18 cellular contexts compared by ENCODE assay signal in the genomic region with DNA sequence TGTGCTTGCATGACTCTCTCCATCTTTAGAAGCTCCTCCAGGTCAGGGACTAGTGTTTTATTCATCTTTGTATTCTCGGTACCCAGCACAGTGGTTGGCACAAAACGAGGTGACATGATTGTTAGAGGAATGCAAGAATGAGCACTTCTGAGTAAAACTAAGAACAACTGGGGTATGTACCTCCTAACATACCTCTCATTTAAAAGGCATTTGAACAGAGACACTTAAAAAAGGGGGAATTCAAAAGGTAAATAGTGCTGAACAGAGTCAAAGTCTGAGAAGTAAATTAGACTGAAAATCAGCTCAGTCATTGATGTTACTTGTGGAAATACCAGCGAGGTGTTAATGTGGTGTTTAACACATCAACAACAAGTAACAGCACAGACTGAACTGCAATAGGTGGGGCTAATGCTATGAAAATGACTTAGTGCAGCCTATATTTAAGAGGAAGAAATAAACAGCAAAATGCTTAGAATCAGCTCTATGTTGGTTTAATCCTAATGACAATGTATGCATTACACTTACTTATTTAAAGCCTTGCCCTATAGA.
A peak's percentile ranks its signal among the peaks of the same experiment; 100 is the strongest.
DNase-seq lines count a peak whose midpoint lies in the region; ATAC-seq, FAIRE-seq and TF ChIP-seq lines count a peak whose summit lies in the region.
"Had no signal": no experiment of that assay in that cellular context is flagged by ENCODE, and none has a peak within 500 bp of the region (broad histone marks: within the 10 kb centered on the region; RNA-seq: fewer than 3 reads in every experiment).

No MANE protein-coding gene starts in this region.

- peaks cover 39% of the 10 kb centered on the region; the same call in 1 of the 2 replicates for H3F3A ChIP-seq in GM23248 (ENCODE audit: insufficient read depth)

- no peak for TF ChIP-seq RAD21 in GM12878 (IDR thresholded peaks at IDR 0.05; ENCODE audit: insufficient read depth, low read depth, low read length)

- BruUV-seq in GM12878 (replicated peaks; lab: Mats Ljungman, UMichigan) = no TSS peak

- POLR2A ChIA-PET in GM12878 (lab: Charles Lee) = interaction anchor here (0.5 to 0.7 kb wide), 3 partner anchors 16 to 36 kb away, joined by 3 read pairs; no protein-coding TSS in a partner anchor

- RAD21 ChIA-PET in GM12878 (lab: Charles Lee; ENCODE audit: unreplicated experiment) = interaction anchor here (0.7 to 1.8 kb wide), 8 partner anchors 10 to 217 kb away, joined by 3 to 12 read pairs (median 6); no protein-coding TSS in a partner anchor

- ATAC-seq in HG02610 (IDR thresholded peaks at IDR 0.05; ENCODE audit: unreplicated experiment) (peak; percentile 49), GM12878 (peak; percentile 82), left lung (peak; percentile 31), HG02938 (IDR thresholded peaks at IDR 0.05; ENCODE audit: unreplicated experiment) (no peak), upper lobe of right lung (no peak)
- ATAC-seq: HepG2 had no signal

- intact Hi-C loops in GM12878 (cut with micrococcal nuclease; ENCODE audit: unreplicated experiment) (no loop called here), left lung (cut with DNase I) (no loop called here), upper lobe of right lung (cut with DNase I) (no loop called here)

- H3K27me3 ChIP-seq in GM23248 (replicated peaks; ENCODE audit: insufficient read depth) (no peaks in the 10 kb centered on the region), GM12878 (replicated peaks in 1 of 2; ENCODE audit: control insufficient read depth in 2 of 2, insufficient read depth in 2 of 2, low read length in 1 of 2) (no peaks in the 10 kb centered on the region; a peak in 1 of 4 replicates), left lung (no peaks in the 10 kb centered on the region), upper lobe of right lung (no peaks in the 10 kb centered on the region)
- H3K27me3 ChIP-seq: BLaER1 treated with 17β-estradiol and CSF1 and Interleukin-3, amounts not matched to agents 10 nM and 100 nM had no signal

- no peak for FAIRE-seq in GM12878 (lab: Jason Lieb, UNC)
- FAIRE-seq: G401.6, GM12892, GM18507, H54, HepG2 had no signal

- H3K36me3 ChIP-seq in GM23248 (ENCODE audit: low read depth) (no peaks in the 10 kb centered on the region), GM12878 (ENCODE audit: control insufficient read depth in 2 of 2, insufficient read depth in 2 of 2, low read length in 1 of 2) (no peaks in the 10 kb centered on the region), left lung (no peaks in the 10 kb centered on the region), upper lobe of right lung (no peaks in the 10 kb centered on the region)
- H3K36me3 ChIP-seq: BLaER1 treated with 17β-estradiol and CSF1 and Interleukin-3, amounts not matched to agents 10 nM and 100 nM had no signal

- TF ChIP-seq EP300 in GM12878 (IDR thresholded peaks at IDR 0.05; ENCODE audit: borderline replicate concordance in 1 of 2, control insufficient read depth in 1 of 2, low read depth in 2 of 2, low read length in 2 of 2) = no peak

- H4K20me1 ChIP-seq in GM23248 (ENCODE audit: insufficient read depth) (no peaks in the 10 kb centered on the region), GM12878 (ENCODE audit: control insufficient read depth, insufficient read depth) (no peaks in the 10 kb centered on the region)
- H4K20me1 ChIP-seq: BLaER1 treated with 17β-estradiol and CSF1 and Interleukin-3, amounts not matched to agents 10 nM and 100 nM had no signal

- SMC1A ChIA-PET in GM12878 (lab: Charles Lee; ENCODE audit: uncharacterized antibody, unreplicated experiment) = interaction anchor here (0.6 to 4.0 kb wide), 15 partner anchors 10 to 663 kb away, joined by 3 to 24 read pairs (median 5); no protein-coding TSS in a partner anchor

- 71 to 86% methylated on average over 3 of the region's 3 CpGs for WGBS in GM23248 (ENCODE audit: low coverage in 1 of 2, low lambda C conversion rate in 2 of 2, missing lambda C conversion rate in 2 of 2), 2 experiments
- 0% methylated on average over 3 of the region's 3 CpGs for WGBS in GM12878 (ENCODE audit: insufficient coverage, insufficient replicate concordance, low lambda C conversion rate, missing lambda C conversion rate)

- CTCF ChIA-PET in GM12878 (lab: Yijun Ruan, JAX) = interaction anchor here (0.6 to 1.3 kb wide), 6 partner anchors 16 to 652 kb away, joined by 3 to 5 read pairs (median 4); no protein-coding TSS in a partner anchor

- H3K4me3 ChIP-seq in GM23248 = no peak overlapping the region
- no peak overlapping the region for H3K4me3 ChIP-seq in GM12878
- no peak overlapping the region for H3K4me3 ChIP-seq in left lung
- H3K4me3 ChIP-seq in upper lobe of right lung = no peak overlapping the region
- H3K4me3 ChIP-seq: BLaER1 treated with 17β-estradiol and CSF1 and Interleukin-3, amounts not matched to agents 10 nM and 100 nM had no signal

- H3K9me2 ChIP-seq in GM23248 (ENCODE audit: insufficient read depth) = no peaks in the 10 kb centered on the region

- H3K4me1 ChIP-seq in GM23248 (ENCODE audit: insufficient read depth) (peaks cover 55% of the 10 kb centered on the region), GM12878 (ENCODE audit: control insufficient read depth, insufficient read depth, low read length) (no peaks in the 10 kb centered on the region), left lung (peaks cover 0 to 6% of the 10 kb centered on the region in 2 donors), upper lobe of right lung (no peaks in the 10 kb centered on the region)

- no peak for DNase-seq in GM23248
- DNase-seq in GM12878 (ENCODE audit: low read depth, low spot score) = no peak
- DNase-seq in left lung = no peak
- no peak for DNase-seq in SW480 (ENCODE audit: low spot score)
- DNase-seq in NCI-H446 treated with DMSO at 0.1 percent for 48 hours (lab: John Stamatoyannopoulos, UW) = no peak
- no peak for DNase-seq in upper lobe of right lung
- DNase-seq: CD8-positive, alpha-beta memory T cell; COR-L47; HCEC 1CT; KG1 had no signal

- in situ Hi-C loops in GM23248 (cut with MboI) (no loop called here), GM12878 (cut with MboI) (no loop called here)

- TF ChIP-seq POLR2A in GM12878 (IDR thresholded peaks at IDR 0.05; ENCODE audit: low read depth, low read length) = no peak

- H3K27ac ChIP-seq in GM23248 (no peak overlapping the region), GM12878 (ENCODE audit: control insufficient read depth, insufficient read depth) (no peak overlapping the region), left lung (no peak overlapping the region), upper lobe of right lung (no peak overlapping the region)

- H3K79me2 ChIP-seq in GM23248 (ENCODE audit: insufficient read depth) (no peaks in the 10 kb centered on the region), GM12878 (ENCODE audit: control insufficient read depth, insufficient read depth, low read length) (no peaks in the 10 kb centered on the region)

- no peaks in the 10 kb centered on the region for H3K9me3 ChIP-seq in GM23248 (ENCODE audit: low read depth)
- H3K9me3 ChIP-seq in GM12878 (replicated peaks; ENCODE audit: control insufficient read depth, insufficient read depth, low read length) = no peaks in the 10 kb centered on the region
- no peaks in the 10 kb centered on the region for H3K9me3 ChIP-seq in left lung
- H3K9me3 ChIP-seq in upper lobe of right lung = no peaks in the 10 kb centered on the region
- H3K9me3 ChIP-seq: BLaER1 treated with 17β-estradiol and CSF1 and Interleukin-3, amounts not matched to agents 10 nM and 100 nM had no signal

- TF ChIP-seq CTCF in GM12878 (IDR thresholded peaks at IDR 0.05 in 2 of 3, conservative IDR thresholded peaks at IDR 0.05 in 1 of 3; ENCODE audit: control insufficient read depth in 2 of 3, extremely low read depth in 1 of 3, insufficient read depth in 1 of 3, low read depth in 3 of 3, low read length in 3 of 3) = no peak
- TF ChIP-seq CTCF in left lung (IDR thresholded peaks at IDR 0.05) = no peak
- TF ChIP-seq CTCF in upper lobe of right lung (IDR thresholded peaks at IDR 0.05) = no peak

- H3K4me2 ChIP-seq in GM23248 (ENCODE audit: unreplicated experiment) (no peak overlapping the region), GM12878 (ENCODE audit: control insufficient read depth, insufficient read depth) (no peak overlapping the region)

- H3K9ac ChIP-seq in GM23248 = no peak overlapping the region
- H3K9ac ChIP-seq in GM12878 (ENCODE audit: control insufficient read depth, insufficient read depth, low read length) = no peak overlapping the region
- H3K9ac ChIP-seq: BLaER1 treated with 17β-estradiol and CSF1 and Interleukin-3, amounts not matched to agents 10 nM and 100 nM had no signal

- H2AFZ ChIP-seq in GM23248 (peak overlapping the region; percentile 41; the same call in 1 of the 2 replicates), GM12878 (ENCODE audit: control insufficient read depth, low read depth, low read length) (no peak overlapping the region)

TF ChIP-seq in GM12878, 131 proteins besides CTCF, POLR2A, EP300 and RAD21:
- TF ChIP-seq MTA2 (IDR thresholded peaks at IDR 0.05; ENCODE audit: low read depth) (peak; percentile 52; the same call in 1 of the 2 replicates), SMC3 (IDR thresholded peaks at IDR 0.05; ENCODE audit: borderline replicate concordance, low read length) (no peak)
TF ChIP-seq in GM12878: peak in this region for 1.

Comparison
In these comparisons a context has a peak if more than half of its experiments do, and no peak if none do; other contexts are left out.
1. ATAC-seq: peak in HG02610 (single experiment), GM12878 (single experiment) and left lung (single experiment); none in HG02938 (single experiment) and upper lobe of right lung (single experiment).